8 cellular contexts compared by ENCODE assay signal in genomic region chr7:148983220-148984146, GRCh38. TPM values are rescaled to one million over a fixed set of nuclear protein-coding genes. Genes with fewer than 3 reads are reported as not detected.
DNase-seq lines count a peak whose midpoint lies in the region; ATAC-seq and TF ChIP-seq lines count a peak whose summit lies in the region.

No MANE protein-coding gene starts in this region.

- no peak for TF ChIP-seq CTCF in choroid plexus epithelial cell (conservative IDR thresholded peaks at IDR 0.05; ENCODE audit: low read depth, low read length)

- peak overlapping the region; percentile 91 for H3K27ac Mint-ChIP-seq in activated CD4-positive, alpha-beta T cell treated with anti-CD3 and anti-CD28 coated beads for 36 hours

- peaks cover 2% of the 10 kb centered on the region for H3K27me3 Mint-ChIP-seq in activated CD4-positive, alpha-beta T cell treated with anti-CD3 and anti-CD28 coated beads for 36 hours

- DNase-seq in AG08396 (ENCODE audit: low spot score) (peak; percentile 83), NCI-H446 treated with DMSO at 0.1 percent for 48 hours (lab: John Stamatoyannopoulos, UW) (peak; percentile 72), choroid plexus epithelial cell (ENCODE audit: low read depth) (peak; percentile 75), left lobe of liver (ENCODE audit: low spot score) (no peak)
- DNase-seq in activated CD4-positive, alpha-beta T cell treated with anti-CD3 and anti-CD28 coated beads for 36 hours: peak; percentile 94
- peak; percentile 81 for DNase-seq in stimulated activated CD4-positive, alpha-beta T cell treated with anti-CD3 and anti-CD28 coated beads, Interleukin-2, amount 100 ng/mL, for 4 hours (ENCODE audit: low read depth)

- peaks cover 2% of the 10 kb centered on the region for H3K36me3 Mint-ChIP-seq in activated CD4-positive, alpha-beta T cell treated with anti-CD3 and anti-CD28 coated beads for 36 hours (ENCODE audit: low read depth)

- H3K9me3 Mint-ChIP-seq in activated CD4-positive, alpha-beta T cell treated with anti-CD3 and anti-CD28 coated beads for 36 hours (ENCODE audit: low read depth): no peaks in the 10 kb centered on the region

- H3K4me1 Mint-ChIP-seq in activated CD4-positive, alpha-beta T cell treated with anti-CD3 and anti-CD28 coated beads for 36 hours: peaks cover 49% of the 10 kb centered on the region

- peak; percentile 60 for ATAC-seq in GM19035 (IDR thresholded peaks at IDR 0.05; ENCODE audit: unreplicated experiment)
- ATAC-seq in HG03354 (IDR thresholded peaks at IDR 0.05; ENCODE audit: poor library complexity, severe bottlenecking, unreplicated experiment): peak; percentile 73
- peak; percentile 74 for ATAC-seq in activated CD4-positive, alpha-beta T cell treated with anti-CD3 and anti-CD28 coated beads for 36 hours
- peak; percentile 43 for ATAC-seq in left lobe of liver

- POLR2A ChIA-PET in activated CD4-positive, alpha-beta T cell treated with anti-CD3 and anti-CD28 coated beads for 36 hours (lab: Charles Lee): interaction anchor here (0.9 to 1.1 kb wide), 2 partner anchors 72 to 101 kb away, joined by 4 read pairs; no protein-coding TSS in a partner anchor

- peak overlapping the region; percentile 69 for H3K4me3 ChIP-seq in choroid plexus epithelial cell (ENCODE audit: low read depth, low read length)

- H3K4me3 Mint-ChIP-seq in activated CD4-positive, alpha-beta T cell treated with anti-CD3 and anti-CD28 coated beads for 36 hours: peak overlapping the region; percentile 84

- intact Hi-C loops in activated CD4-positive, alpha-beta T cell treated with anti-CD3 and anti-CD28 coated beads for 36 hours (cut with DNase I, micrococcal nuclease): no loop called here

- CTCF ChIA-PET in activated CD4-positive, alpha-beta T cell treated with anti-CD3 and anti-CD28 coated beads for 36 hours (lab: Charles Lee): interaction anchor here (0.5 to 1.5 kb wide), 14 partner anchors 13 to 483 kb away, joined by 3 to 9 read pairs (median 4); partner anchors contain the start of gene ZNF282

RNA-seq across cellular contexts. Expression of gene PDIA4, which starts 44.8 kb away (rescaled TPM):
- 10 to 100 TPM; 88.3 to 90.1 TPM for total RNA-seq in activated CD4-positive, alpha-beta T cell treated with anti-CD3 and anti-CD28 coated beads for 36 hours
- 266 TPM for total RNA-seq in left lobe of liver
